Comparison of ENCODE assay signal across 8 cellular contexts in the genomic region with DNA sequence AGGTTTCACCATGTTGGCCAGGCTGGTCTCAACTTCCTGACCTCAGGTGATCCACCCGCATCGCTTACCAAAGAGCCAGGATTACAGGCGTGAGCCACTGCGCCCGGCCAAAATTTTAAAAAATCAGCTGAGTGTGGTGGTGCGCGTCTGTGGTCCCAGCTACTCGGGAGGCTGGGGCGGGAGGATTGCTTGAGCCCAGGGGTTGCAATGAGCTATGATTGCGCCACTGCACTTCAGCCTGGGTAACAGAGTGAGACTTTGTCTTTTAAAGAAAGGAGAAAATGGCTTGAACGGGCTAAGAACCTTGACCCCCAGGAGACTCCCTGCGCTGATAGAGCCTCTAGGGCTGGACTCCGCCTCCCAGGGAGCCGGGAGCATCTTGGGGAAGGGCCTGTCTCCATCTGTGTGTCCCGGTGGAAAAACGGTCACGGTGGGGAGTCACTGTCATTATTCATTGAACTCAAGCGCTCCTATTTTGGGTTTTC. TPM values are rescaled to one million over a fixed set of nuclear protein-coding genes. Genes with fewer than 3 reads are reported as not detected.
A peak's percentile ranks its signal among the peaks of the same experiment; 100 is the strongest.
DNase-seq lines count a peak whose midpoint lies in the region; ATAC-seq and TF ChIP-seq lines count a peak whose summit lies in the region.

No MANE protein-coding gene starts in this region.

- H2AFZ ChIP-seq in neuronal stem cell (ENCODE audit: low read length), result peak overlapping the region; percentile 89

- no peak overlapping the region for H4K91ac ChIP-seq in neuronal stem cell (ENCODE audit: low read depth, low read length, poor library complexity)

- H3K27ac ChIP-seq in SJSA1, result peak overlapping the region; percentile 72
- peak overlapping the region; percentile 96 for H3K27ac ChIP-seq in neuronal stem cell (replicated peaks; ENCODE audit: low read length)

- H3K4me3 ChIP-seq in SJSA1 (peak overlapping the region; percentile 72), neuronal stem cell (ENCODE audit: low read length in 2 of 2) (peak overlapping the region; percentile 71 to 99)

- WGBS in neuronal stem cell (ENCODE audit: extremely low coverage in 2 of 2, insufficient read length in 2 of 2, insufficient replicate concordance in 1 of 2), 2 donors, result no CpG with 5 or more reads among the region's 18 CpGs

- H2BK5ac ChIP-seq in neuronal stem cell (ENCODE audit: low read length), result peak overlapping the region; percentile 96

- 0 out of 2 replicates have a peak, but pooled peaks cover 9% of the 10 kb centered on the region for H3K4me1 ChIP-seq in SJSA1 (replicated peaks)
- peaks cover 0 to 4% of the 10 kb centered on the region in 2 donors for H3K4me1 ChIP-seq in neuronal stem cell (ENCODE audit: control insufficient read depth in 2 of 2, insufficient read depth in 1 of 2, low read depth in 1 of 2, low read length in 2 of 2)

- no peak overlapping the region for H3K9ac ChIP-seq in neuronal stem cell (ENCODE audit: low read depth, low read length, poor library complexity)

- peak overlapping the region; percentile 97 for H3K27ac Mint-ChIP-seq in HFFc6

- no peak overlapping the region for H3K14ac ChIP-seq in neuronal stem cell (ENCODE audit: low read length)

- peaks cover 39% of the 10 kb centered on the region for H3K4me1 Mint-ChIP-seq in HFFc6 (ENCODE audit: low read depth)

- H3K9me3 Mint-ChIP-seq in HFFc6, result no peaks in the 10 kb centered on the region; the same call in 1 of the 2 replicates

- H3K27me3 ChIP-seq in SJSA1 (replicated peaks) (no peaks in the 10 kb centered on the region), neuronal stem cell (ENCODE audit: control insufficient read depth in 3 of 3, insufficient read depth in 3 of 3, low read depth in 1 of 3, low read length in 3 of 3) (no peaks in the 10 kb centered on the region)

- no peak overlapping the region for H2BK120ac ChIP-seq in neuronal stem cell (ENCODE audit: low read depth, low read length)

- DNase-seq in HFFc6 (no peak), SJSA1 (ENCODE audit: low read depth in 1 of 2, low spot score in 2 of 2) (no peak), neuronal stem cell (ENCODE audit: low spot score) (no peak), cerebellar cortex (ENCODE audit: low spot score) (no peak), cerebellar nuclear complex (lab: John Stamatoyannopoulos, UW) (no peak)
- no peak for DNase-seq in stimulated activated CD4-positive, alpha-beta T cell treated with anti-CD3 and anti-CD28 coated beads, Interleukin-4, amount 100 ng/mL, for 1 hour

- peak overlapping the region; percentile 93 for H3K4me3 Mint-ChIP-seq in HFFc6

- H2BK12ac ChIP-seq in neuronal stem cell (ENCODE audit: low read length), result no peak overlapping the region

- no peak overlapping the region for H2AK5ac ChIP-seq in neuronal stem cell (ENCODE audit: low read depth, low read length)

- peak overlapping the region; percentile 10 for H3K23ac ChIP-seq in neuronal stem cell (ENCODE audit: low read depth, low read length, poor library complexity)

- no peak overlapping the region for H2BK15ac ChIP-seq in neuronal stem cell (ENCODE audit: low read length)

- peak overlapping the region; percentile 98 for H3K18ac ChIP-seq in neuronal stem cell (ENCODE audit: low read length)

- H4K8ac ChIP-seq in neuronal stem cell (ENCODE audit: low read depth, low read length), result no peak overlapping the region

- H3K9me3 ChIP-seq in SJSA1 (replicated peaks) (no peaks in the 10 kb centered on the region), neuronal stem cell (replicated peaks in 1 of 2; ENCODE audit: control insufficient read depth in 2 of 2, insufficient read depth in 1 of 2, low read depth in 1 of 2, low read length in 2 of 2) (no peaks in the 10 kb centered on the region)

- H3K36me3 ChIP-seq in SJSA1, result 0 out of 2 replicates have a peak, but pooled peaks cover 3% of the 10 kb centered on the region
- peaks cover 0 to 3% of the 10 kb centered on the region in 2 donors for H3K36me3 ChIP-seq in neuronal stem cell (replicated peaks in 1 of 2; ENCODE audit: control insufficient read depth in 2 of 2, insufficient read depth in 2 of 2, low read length in 2 of 2)

- peaks cover 11% of the 10 kb centered on the region; the same call in 1 of the 2 replicates for H3K36me3 Mint-ChIP-seq in HFFc6 (ENCODE audit: low read depth)

- no peak overlapping the region for H3K4ac ChIP-seq in neuronal stem cell (ENCODE audit: low read length)

- ATAC-seq in GM18508 (IDR thresholded peaks at IDR 0.05; ENCODE audit: insufficient read depth, unreplicated experiment) (peak; percentile 0), esophagus mucosa (peak; percentile 3)

- no peak for TF ChIP-seq CTCF in HFFc6 (IDR thresholded peaks at IDR 0.05)

- H3K79me1 ChIP-seq in neuronal stem cell (ENCODE audit: low read depth, low read length), result peaks cover 3% of the 10 kb centered on the region

- H3K4me2 ChIP-seq in neuronal stem cell (ENCODE audit: insufficient read depth, low read length, poor library complexity, severe bottlenecking), result peak overlapping the region; percentile 70

- no peaks in the 10 kb centered on the region; the same call in 1 of the 2 replicates for H3K27me3 Mint-ChIP-seq in HFFc6 (ENCODE audit: insufficient read depth)

RNA-seq across cellular contexts. Expression of gene KCTD7, which starts 0.8 kb away (rescaled TPM):
- 10 to 100 TPM in 3 of 6 experiments, 1 to 10 TPM in 3; 8.2 to 11.8 (median 10.1) TPM for total RNA-seq in HFFc6 (2021; fragmentation: NEBNext Ultra II Directional; extraction: Animal tissue kit (Norgen Biotek cat#: 25700))
- 6.0 and 12.3 TPM in 2 replicates for total RNA-seq in SJSA1 (2014; rRNA removed; shearing (Covaris generic))
- total RNA-seq in esophagus mucosa, result 2.1 TPM
- 5.6 TPM for polyA plus RNA-seq in neuronal stem cell (2013, experiment 1 of 2)
- 5.8 TPM for polyA plus RNA-seq in neuronal stem cell (2013, experiment 2 of 2)
